22 cellular contexts compared by ENCODE assay signal in genomic region chr10:111316607-111317006, GRCh38.
DNase-seq lines count a peak whose midpoint lies in the region; ATAC-seq, FAIRE-seq and TF ChIP-seq lines count a peak whose summit lies in the region.
"Had no signal": no experiment of that assay in that cellular context is flagged by ENCODE, and none has a peak within 500 bp of the region (broad histone marks: within the 10 kb centered on the region; RNA-seq: fewer than 3 reads in every experiment).

No MANE protein-coding gene starts in this region.

- 0 out of 2 replicates have a peak overlapping the region, but pooled peaks have one; percentile 54 for H2BK20ac ChIP-seq in H1 (ENCODE audit: low read length)

- no peak overlapping the region for H3K27ac ChIP-seq in H1 (ENCODE audit: low read depth, low read length)
- no peak overlapping the region for H3K27ac ChIP-seq in suprapubic skin
- H3K27ac ChIP-seq: neutrophil, tibial nerve had no signal

- H3K56ac ChIP-seq in H1 (replicated peaks; ENCODE audit: insufficient read length, low read depth, low read length) = no peak overlapping the region

- H3K23ac ChIP-seq in H1 (ENCODE audit: insufficient read length) = no peak overlapping the region

- H3K79me2 ChIP-seq in H1 (ENCODE audit: control insufficient read depth in 1 of 2, insufficient read depth in 2 of 2, low read length in 2 of 2) = no peaks in the 10 kb centered on the region

- DNase-seq in NCI-H510A treated with DMSO at 0.1 percent for 48 hours (lab: John Stamatoyannopoulos, UW) = peak; percentile 35
- no peak for DNase-seq in NCI-H510A (lab: John Stamatoyannopoulos, UW)
- DNase-seq in NCI-H2107 treated with DMSO at 0.1 percent for 48 hours (lab: John Stamatoyannopoulos, UW; ENCODE audit: unreplicated experiment) = peak; percentile 47
- DNase-seq in H1 (ENCODE audit: low read depth in 1 of 2, low spot score in 2 of 2) = no peak
- DNase-seq in suprapubic skin (ENCODE audit: low spot score in 2 of 2) = no peak
- DNase-seq in NCI-H2196 treated with DMSO at 0.1 percent for 48 hours (lab: John Stamatoyannopoulos, UW; ENCODE audit: unreplicated experiment) = no peak
- DNase-seq: activated CD4-positive, CD25-positive, alpha-beta regulatory T cell treated with anti-CD3 and anti-CD28 coated beads, Interleukin-2, amount 50 U/mL, for 72 hours; activated CD8-positive, alpha-beta memory T cell treated with anti-CD3 and anti-CD28 coated beads, Interleukin-2, amount 10 ng/mL, durations not matched to agents 7 days and 5 days; activated gamma-delta T cell; CD8-positive, alpha-beta T cell; cortex of kidney; erythroblast; GF-D8; glutamatergic neuron; T-helper 2 cell had no signal

- H3K27me3 ChIP-seq in H1 (replicated peaks in 1 of 4; ENCODE audit: control insufficient read depth in 3 of 4, extremely low read depth in 1 of 4, insufficient read depth in 3 of 4, low read length in 3 of 4) (no peaks in the 10 kb centered on the region), suprapubic skin (no peaks in the 10 kb centered on the region)
- H3K27me3 ChIP-seq: neutrophil, tibial nerve had no signal

- no peak overlapping the region for H3K9ac ChIP-seq in H1 (replicated peaks in 1 of 4; ENCODE audit: extremely low read depth in 1 of 4, low read depth in 3 of 4, low read length in 3 of 4)

- TF ChIP-seq POLR2A in H1 (IDR thresholded peaks at IDR 0.05; ENCODE audit: control extremely low read depth in 1 of 2, low read depth in 2 of 2, low read length in 2 of 2) (no peak), suprapubic skin (IDR thresholded peaks at IDR 0.05) (no peak)

- no peak for ATAC-seq in activated CD4-positive, CD25-positive, alpha-beta regulatory T cell treated with anti-CD3 and anti-CD28 coated beads, Interleukin-2, amount 50 U/mL, for 24 hours
- ATAC-seq in GM21786 (IDR thresholded peaks at IDR 0.05; ENCODE audit: unreplicated experiment) = no peak
- ATAC-seq: activated CD8-positive, alpha-beta memory T cell treated with anti-CD3 and anti-CD28 coated beads, Interleukin-2, amount 10 ng/mL, durations not matched to agents 7 days and 5 days; CD8-positive, alpha-beta T cell; K562 had no signal

- H4K91ac ChIP-seq in H1 (replicated peaks; ENCODE audit: insufficient read length, low read length) = no peak overlapping the region

- no peak overlapping the region for H2BK5ac ChIP-seq in H1 (ENCODE audit: low read depth, low read length)

- no peak for FAIRE-seq in H1 (lab: Jason Lieb, UNC)
- FAIRE-seq: GM18507, GM19239, K562 had no signal

- H3K36me3 ChIP-seq in H1 (ENCODE audit: control insufficient read depth in 2 of 4, insufficient read depth in 4 of 4, low read length in 3 of 4) = no peaks in the 10 kb centered on the region
- no peaks in the 10 kb centered on the region for H3K36me3 ChIP-seq in suprapubic skin
- H3K36me3 ChIP-seq: neutrophil, tibial nerve had no signal

- no peak overlapping the region for H3K4me2 ChIP-seq in H1 (ENCODE audit: insufficient read depth in 1 of 2, low read depth in 2 of 2, low read length in 2 of 2)

- H3K79me1 ChIP-seq in H1 (ENCODE audit: low read depth, low read length) = no peaks in the 10 kb centered on the region

- H2BK12ac ChIP-seq in H1 (ENCODE audit: low read depth, low read length) = no peak overlapping the region

- H4K8ac ChIP-seq in H1 (ENCODE audit: extremely low read depth, insufficient read depth, low read length) = no peak overlapping the region

- no peak overlapping the region for H2BK120ac ChIP-seq in H1 (replicated peaks; ENCODE audit: low read depth, low read length)

- H3K9me3 ChIP-seq in H1 (ENCODE audit: insufficient read depth in 2 of 2, low read depth in 1 of 2, low read length in 1 of 2) (no peaks in the 10 kb centered on the region; a peak in 1 of 4 replicates), suprapubic skin (no peaks in the 10 kb centered on the region)
- H3K9me3 ChIP-seq: neutrophil, tibial nerve had no signal

- no peak overlapping the region for H3K14ac ChIP-seq in H1 (ENCODE audit: insufficient read length)

- H3K4me1 ChIP-seq in H1 (replicated peaks in 1 of 4; ENCODE audit: control insufficient read depth in 3 of 4, insufficient read depth in 4 of 4, low read length in 3 of 4) (no peaks in the 10 kb centered on the region), suprapubic skin (peaks cover 7% of the 10 kb centered on the region)

- no peak overlapping the region for H2BK15ac ChIP-seq in H1 (ENCODE audit: low read length)

- TF ChIP-seq RAD21 in H1 (IDR thresholded peaks at IDR 0.05 in 1 of 2, conservative IDR thresholded peaks at IDR 0.05 in 1 of 2; ENCODE audit: low read depth in 2 of 2, low read length in 2 of 2) = no peak

- POLR2A ChIA-PET in H1 (lab: Charles Lee; ENCODE audit: partially characterized antibody) = no interaction called here

- no peak overlapping the region for H4K5ac ChIP-seq in H1 (ENCODE audit: insufficient read length, low read depth, low read length)

- H3K4me3 ChIP-seq in H1 (ENCODE audit: extremely low read depth in 1 of 4, insufficient read depth in 2 of 4, low read depth in 3 of 4, low read length in 4 of 4) = no peak overlapping the region
- peak overlapping the region; percentile 18 for H3K4me3 ChIP-seq in suprapubic skin
- H3K4me3 ChIP-seq: K562 had no signal

- CTCF ChIA-PET in H1 (lab: Charles Lee; ENCODE audit: partially characterized antibody) = interaction anchor here (0.9 to 1.5 kb wide), 3 partner anchors 15 to 333 kb away, joined by 3 to 4 read pairs (median 4); partner anchors contain the start of gene ADRA2A

- 98% methylated on average over 4 of the region's 4 CpGs; no CpG with 5 or more reads in 1 of the 2 experiments for WGBS in H1 (ENCODE audit: extremely low coverage in 1 of 2, insufficient coverage in 1 of 2, insufficient read length in 1 of 2, insufficient replicate concordance in 2 of 2, low coverage in 1 of 2, low lambda C conversion rate in 2 of 2, missing lambda C conversion rate in 1 of 2), 2 experiments
- WGBS in suprapubic skin = 27% methylated on average over 4 of the region's 4 CpGs

- no peak overlapping the region for H2AK5ac ChIP-seq in H1 (ENCODE audit: low read depth, low read length)

- TF ChIP-seq CTCF in H1 (IDR thresholded peaks at IDR 0.05; ENCODE audit: control extremely low read depth in 1 of 3, insufficient read depth in 1 of 3, low read depth in 1 of 3, low read length in 3 of 3) (no peak), suprapubic skin (IDR thresholded peaks at IDR 0.05) (no peak)

- no peaks in the 10 kb centered on the region for H4K20me1 ChIP-seq in H1 (replicated peaks in 1 of 2; ENCODE audit: control insufficient read depth in 1 of 2, insufficient read depth in 2 of 2, low read length in 2 of 2)

- TF ChIP-seq EP300 in H1 (IDR thresholded peaks at IDR 0.05; ENCODE audit: borderline replicate concordance in 1 of 2, low read depth in 2 of 2, low read length in 2 of 2) = no peak
- no peak for TF ChIP-seq EP300 in suprapubic skin (IDR thresholded peaks at IDR 0.05)

- no peaks in the 10 kb centered on the region for H3K23me2 ChIP-seq in H1 (ENCODE audit: low read depth, low read length)

- no peak overlapping the region for H3K4ac ChIP-seq in H1 (replicated peaks; ENCODE audit: insufficient read length, low read depth, low read length)

- H2AFZ ChIP-seq in H1 (ENCODE audit: low read length) = peak overlapping the region; percentile 22; the same call in 1 of the 2 replicates

- H3K18ac ChIP-seq in H1 (ENCODE audit: extremely low read depth, low read length) = no peak overlapping the region

TF ChIP-seq in H1, 55 proteins besides CTCF, POLR2A, EP300 and RAD21:
- TF ChIP-seq CTBP2 (IDR thresholded peaks at IDR 0.05; ENCODE audit: borderline replicate concordance, insufficient read depth, insufficient read length, low read length) (no peak), RBBP5 (IDR thresholded peaks at IDR 0.05; ENCODE audit: borderline replicate concordance, low read depth, low read length) (no peak), KDM4A (IDR thresholded peaks at IDR 0.05; ENCODE audit: low read depth, low read length, severe bottlenecking) (no peak), NRF1 (IDR thresholded peaks at IDR 0.05; ENCODE audit: low read depth, low read length) (no peak), PHF8 (conservative IDR thresholded peaks at IDR 0.05; ENCODE audit: low read depth, low read length) (no peak), CHD1 (IDR thresholded peaks at IDR 0.05; ENCODE audit: low read depth, low read length) (no peak), RNF2 (IDR thresholded peaks at IDR 0.05; ENCODE audit: borderline replicate concordance, low read depth, low read length, missing control alignments, poor library complexity, severe bottlenecking) (no peak), MAX (IDR thresholded peaks at IDR 0.05) (no peak), CHD2 (IDR thresholded peaks at IDR 0.05; ENCODE audit: low read length) (no peak), BACH1 (IDR thresholded peaks at IDR 0.05; ENCODE audit: low read length) (no peak), SRF (IDR thresholded peaks at IDR 0.05; ENCODE audit: low read depth, low read length) (no peak), KDM1A (IDR thresholded peaks at IDR 0.05; ENCODE audit: borderline replicate concordance, low read length) (no peak), HDAC2 (IDR thresholded peaks at IDR 0.05; ENCODE audit: borderline replicate concordance in 1 of 2, low read depth in 2 of 2, low read length in 2 of 2) (no peak), JUN (IDR thresholded peaks at IDR 0.05; ENCODE audit: low read depth, low read length) (no peak)

Comparison
In these comparisons a context has a peak if more than half of its experiments do, and no peak if none do; other contexts are left out.
1. DNase-seq: peak in NCI-H510A treated with DMSO at 0.1 percent for 48 hours (single experiment) and NCI-H2107 treated with DMSO at 0.1 percent for 48 hours (single experiment); none in NCI-H510A (single experiment), H1 (0 of 2), suprapubic skin (0 of 2) and NCI-H2196 treated with DMSO at 0.1 percent for 48 hours (single experiment).